1 cellular context compared by ENCODE assay signal in genomic region chr16:46689492-46690280, GRCh38.
A peak's percentile ranks its signal among the peaks of the same experiment; 100 is the strongest.
TF ChIP-seq lines count a peak whose summit lies in the region.

TSS of gene ORC6 (plus strand) at chr16:46689659. CDS start at chr16:46689706, 47 bp downstream.

TF ChIP-seq in HepG2, 621 proteins besides CTCF, POLR2A, EP300 and RAD21 (continued from another document and continues in another):
- TF ChIP-seq KIAA2018 (CRISPR knock-in tag; IDR thresholded peaks at IDR 0.05; ENCODE audit: borderline replicate concordance) (no peak), ZNF629 (CRISPR knock-in tag; conservative IDR thresholded peaks at IDR 0.05) (no peak), KLF6 (CRISPR knock-in tag; IDR thresholded peaks at IDR 0.05) (no peak), NR2C2 (CRISPR knock-in tag; IDR thresholded peaks at IDR 0.05; ENCODE audit: borderline replicate concordance) (0 out of 2 replicates have a peak, but pooled peaks have one; percentile 5), TEAD2 (CRISPR knock-in tag; IDR thresholded peaks at IDR 0.05) (no peak), BATF2 (CRISPR knock-in tag; IDR thresholded peaks at IDR 0.05) (no peak; the same call in 1 of the 2 replicates), SMAD1 (CRISPR knock-in tag; IDR thresholded peaks at IDR 0.05; ENCODE audit: borderline replicate concordance, low read depth) (no peak), KLF12 (CRISPR knock-in tag; IDR thresholded peaks at IDR 0.05; ENCODE audit: borderline replicate concordance) (no peak), MXD1 (CRISPR knock-in tag; IDR thresholded peaks at IDR 0.05) (peak; percentile 96), ZNF431 (CRISPR knock-in tag; IDR thresholded peaks at IDR 0.05; ENCODE audit: borderline replicate concordance, low read depth) (0 out of 2 replicates have a peak, but pooled peaks have one; percentile 43), ARNT2 (CRISPR knock-in tag; IDR thresholded peaks at IDR 0.05; ENCODE audit: low read depth) (peak; percentile 89; the same call in 1 of the 2 replicates), SRSF1 (optimal IDR thresholded peaks at IDR 0.05; ENCODE audit: low read depth, low read length) (no peak), ZNF841 (CRISPR knock-in tag; IDR thresholded peaks at IDR 0.05; ENCODE audit: borderline replicate concordance) (peak; percentile 34; the same call in 1 of the 2 replicates), RAD51 (IDR thresholded peaks at IDR 0.05; ENCODE audit: borderline replicate concordance) (no peak), ZNF24 (IDR thresholded peaks at IDR 0.05) (no peak), ZBTB49 (CRISPR knock-in tag; IDR thresholded peaks at IDR 0.05; ENCODE audit: borderline replicate concordance) (no peak), ZIK1 (CRISPR knock-in tag; IDR thresholded peaks at IDR 0.05; ENCODE audit: borderline replicate concordance, low read depth) (0 out of 2 replicates have a peak, but pooled peaks have one; percentile 63), ATRX (CRISPR knock-in tag; IDR thresholded peaks at IDR 0.05; ENCODE audit: borderline replicate concordance) (no peak), EHMT2 (IDR thresholded peaks at IDR 0.05; ENCODE audit: borderline replicate concordance, low read depth, low read length) (peak; percentile 47; the same call in 1 of the 2 replicates), ZNF335 (CRISPR knock-in tag; IDR thresholded peaks at IDR 0.05) (no peak), MYC (CRISPR knock-in tag; IDR thresholded peaks at IDR 0.05; ENCODE audit: borderline replicate concordance) (peak; percentile 70), ISL2 (CRISPR knock-in tag; IDR thresholded peaks at IDR 0.05) (peak; percentile 6; the same call in 1 of the 2 replicates), GRHL1 (CRISPR knock-in tag; conservative IDR thresholded peaks at IDR 0.05) (no peak), XRCC5 (optimal IDR thresholded peaks at IDR 0.05; ENCODE audit: low read length) (peak; percentile 42), FUBP1 (CRISPR knock-in tag; IDR thresholded peaks at IDR 0.05; ENCODE audit: borderline replicate concordance) (no peak), PAF1 (CRISPR knock-in tag; IDR thresholded peaks at IDR 0.05) (no peak), BRD4 (CRISPR knock-in tag; IDR thresholded peaks at IDR 0.05) (peak; percentile 67), GTF2F1 (IDR thresholded peaks at IDR 0.05; ENCODE audit: low read length) (no peak), ZNF788 (CRISPR knock-in tag; IDR thresholded peaks at IDR 0.05; ENCODE audit: borderline replicate concordance) (no peak; the same call in 1 of the 2 replicates), ZNF160 (CRISPR knock-in tag; IDR thresholded peaks at IDR 0.05) (peak; percentile 79; the same call in 1 of the 2 replicates), CEBPB (IDR thresholded peaks at IDR 0.05; ENCODE audit: borderline replicate concordance, low read depth, low read length) (no peak), ZNF276 (CRISPR knock-in tag; IDR thresholded peaks at IDR 0.05; ENCODE audit: low read depth) (no peak; the same call in 1 of the 2 replicates), ZFX (CRISPR knock-in tag; IDR thresholded peaks at IDR 0.05; ENCODE audit: low read depth) (peak; percentile 87), ZNF781 (CRISPR knock-in tag; IDR thresholded peaks at IDR 0.05; ENCODE audit: borderline replicate concordance, not compliant biosample characterization) (no peak), JUNB (CRISPR knock-in tag; IDR thresholded peaks at IDR 0.05; ENCODE audit: borderline replicate concordance) (no peak), SIX1 (CRISPR knock-in tag; IDR thresholded peaks at IDR 0.05; ENCODE audit: borderline replicate concordance) (no peak), ZNF251 (CRISPR knock-in tag; IDR thresholded peaks at IDR 0.05) (no peak), HNF1B (CRISPR knock-in tag; IDR thresholded peaks at IDR 0.05) (no peak), ZNF552 (CRISPR knock-in tag; IDR thresholded peaks at IDR 0.05; ENCODE audit: borderline replicate concordance) (0 out of 2 replicates have a peak, but pooled peaks have one; percentile 19), TEAD3 (CRISPR knock-in tag; optimal IDR thresholded peaks at IDR 0.05; ENCODE audit: borderline replicate concordance) (no peak), TSC22D2 (CRISPR knock-in tag; IDR thresholded peaks at IDR 0.05; ENCODE audit: borderline replicate concordance) (peak; percentile 75), RNF2 (conservative IDR thresholded peaks at IDR 0.05; ENCODE audit: low read depth) (no peak; the same call in 1 of the 2 replicates), KMT2B (CRISPR knock-in tag; IDR thresholded peaks at IDR 0.05) (no peak)
